In genomic region chr5:143570989-143571388, GRCh38 we compare ENCODE assay signal across 31 cellular contexts.
"Had no signal": no experiment of that assay in that cellular context is flagged by ENCODE, and none has a peak within 500 bp of the region (broad histone marks: within the 10 kb centered on the region; RNA-seq: fewer than 3 reads in every experiment).

No MANE protein-coding gene starts in this region.

- H3K4me3 Mint-ChIP-seq: activated CD4-positive, alpha-beta T cell treated with anti-CD3 and anti-CD28 coated beads for 36 hours; activated CD4-positive, alpha-beta T cell treated with anti-CD3 and anti-CD28 coated beads, Interleukin-2, amount 10 ng/mL, durations not matched to agents 7 days and 5 days; activated CD8-positive, alpha-beta T cell treated with anti-CD3 and anti-CD28 coated beads, Interleukin-2, amount 10 ng/mL, durations not matched to agents 7 days and 5 days; activated T-cell treated with anti-CD3 and anti-CD28 coated beads, Interleukin-2, amount 50 U/mL, for 24 hours; T-helper 1 cell treated with Interleukin-12 subunit alpha and Interleukin-12 subunit beta and Interleukin-4 antibody, amounts not matched to agents 30 μg/mL and 1 μg/mL, for 36 hours; T-helper 2 cell treated with Interferon-gamma antibody and Interleukin-4, amounts not matched to agents 5 μg/mL and 100 μg/mL, for 36 hours; WTC11 had no signal

- ATAC-seq: activated CD4-positive, alpha-beta T cell treated with anti-CD3 and anti-CD28 coated beads for 36 hours; activated CD4-positive, CD25-positive, alpha-beta regulatory T cell treated with anti-CD3 and anti-CD28 coated beads, Interleukin-2, amount 50 U/mL, for 24 hours; activated CD8-positive, alpha-beta T cell treated with anti-CD3 and anti-CD28 coated beads, Interleukin-2, amount 10 ng/mL, durations not matched to agents 7 days and 5 days; activated naive CD4-positive, alpha-beta T cell treated with anti-CD3 and anti-CD28 coated beads, Interleukin-2, amount 50 U/mL, for 72 hours; body of pancreas; Panc1; WTC11 had no signal

- H3K4me1 Mint-ChIP-seq: activated CD4-positive, alpha-beta T cell treated with anti-CD3 and anti-CD28 coated beads, Interleukin-2, amount 10 ng/mL, durations not matched to agents 7 days and 5 days; WTC11 had no signal

- H3K4me1 ChIP-seq: adrenal gland, body of pancreas, breast epithelium, SJSA1 had no signal

- H3K36me3 Mint-ChIP-seq: activated naive CD4-positive, alpha-beta T cell treated with anti-CD3 and anti-CD28 coated beads, Interleukin-2, amount 50 U/mL, for 72 hours; WTC11 had no signal

- H3K36me3 ChIP-seq: adrenal gland, breast epithelium, SJSA1 had no signal

- H3K4me2 ChIP-seq: SK-N-SH had no signal

- H3K27ac ChIP-seq: adrenal gland, body of pancreas, breast epithelium, SJSA1 had no signal

- H3K27me3 ChIP-seq: adrenal gland, body of pancreas, breast epithelium, SJSA1 had no signal

- H3K9ac ChIP-seq: SK-N-SH had no signal

- H3K9me3 Mint-ChIP-seq: activated CD4-positive, alpha-beta T cell treated with anti-CD3 and anti-CD28 coated beads, Interleukin-2, amount 10 ng/mL, durations not matched to agents 7 days and 5 days; activated T-cell treated with anti-CD3 and anti-CD28 coated beads, Interleukin-2, amount 50 U/mL, for 24 hours; T-helper 1 cell treated with Interleukin-12 subunit alpha and Interleukin-12 subunit beta and Interleukin-4 antibody, amounts not matched to agents 30 μg/mL and 1 μg/mL, for 36 hours; T-helper 2 cell treated with Interferon-gamma antibody and Interleukin-4, amounts not matched to agents 5 μg/mL and 100 μg/mL, for 36 hours; WTC11 had no signal

- H3K4me3 ChIP-seq: adrenal gland, body of pancreas, breast epithelium, SJSA1 had no signal

- H3K27me3 Mint-ChIP-seq: activated CD4-positive, alpha-beta T cell treated with anti-CD3 and anti-CD28 coated beads for 36 hours; activated CD4-positive, alpha-beta T cell treated with anti-CD3 and anti-CD28 coated beads, Interleukin-2, amount 10 ng/mL, durations not matched to agents 7 days and 5 days had no signal

- DNase-seq: activated CD4-positive, alpha-beta T cell treated with anti-CD3 and anti-CD28 coated beads for 36 hours; activated CD4-positive, alpha-beta T cell treated with anti-CD3 and anti-CD28 coated beads, Interleukin-2, amount 10 ng/mL, durations not matched to agents 7 days and 5 days; activated CD4-positive, alpha-beta T cell treated with anti-CD3 and anti-CD28 coated beads, Interleukin-2, amount 50 U/mL, for 48 hours; activated CD8-positive, alpha-beta T cell treated with anti-CD3 and anti-CD28 coated beads, Interleukin-2, amount 10 ng/mL, durations not matched to agents 7 days and 5 days; activated gamma-delta T cell; activated naive CD4-positive, alpha-beta T cell treated with Interleukin-2 at 50 U/mL for 16 hours; activated T-cell treated with anti-CD3 and anti-CD28 coated beads, Interleukin-2, amount 50 U/mL, for 24 hours; adrenal gland; body of pancreas; MM.1S; MV-4-11; NCI-H1092; NCI-H1436 treated with DMSO at 0.1 percent for 48 hours; NCI-H1694 treated with DMSO at 0.1 percent for 48 hours; NCI-H2029; NCI-H2107; NCI-H2171; NCI-H510A; NCI-H526; NCI-H748 treated with DMSO at 0.1 percent for 48 hours; SHP77; SK-N-SH had no signal

- H3K9me3 ChIP-seq: adrenal gland, body of pancreas, breast epithelium, SJSA1, SK-N-SH had no signal

- H3K27ac Mint-ChIP-seq: activated CD4-positive, alpha-beta T cell treated with anti-CD3 and anti-CD28 coated beads for 36 hours; activated CD4-positive, alpha-beta T cell treated with anti-CD3 and anti-CD28 coated beads, Interleukin-2, amount 10 ng/mL, durations not matched to agents 7 days and 5 days; activated CD8-positive, alpha-beta T cell treated with anti-CD3 and anti-CD28 coated beads, Interleukin-2, amount 10 ng/mL, durations not matched to agents 7 days and 5 days; activated naive CD4-positive, alpha-beta T cell treated with anti-CD3 and anti-CD28 coated beads, Interleukin-2, amount 50 U/mL, for 72 hours; activated T-cell treated with anti-CD3 and anti-CD28 coated beads, Interleukin-2, amount 50 U/mL, for 24 hours; activated T-helper 2 cell treated with anti-CD3 and anti-CD28 coated beads, Interferon-gamma antibody, Interleukin-2, Interleukin-4, amounts not matched to agents 10 μg/mL and 5 μg/mL and 100 μg/mL, durations not matched to agents 14 hours and 24 hours and 36 hours; T-helper 1 cell treated with Interleukin-12 subunit alpha and Interleukin-12 subunit beta and Interleukin-4 antibody, amounts not matched to agents 30 μg/mL and 1 μg/mL, for 36 hours; T-helper 2 cell treated with Interferon-gamma antibody and Interleukin-4, amounts not matched to agents 5 μg/mL and 100 μg/mL, for 36 hours; WTC11 had no signal

- H3K9me2 ChIP-seq: SK-N-SH had no signal
